ENCODE assay signal across 9 cellular contexts in genomic region chr14:38210168-38210567, GRCh38. TPM values are rescaled to one million over a fixed set of nuclear protein-coding genes. Genes with fewer than 3 reads are reported as not detected.
DNase-seq lines count a peak whose midpoint lies in the region; ATAC-seq, FAIRE-seq and TF ChIP-seq lines count a peak whose summit lies in the region.
"Had no signal": no experiment of that assay in that cellular context is flagged by ENCODE, and none has a peak within 500 bp of the region (broad histone marks: within the 10 kb centered on the region; RNA-seq: fewer than 3 reads in every experiment).

No MANE protein-coding gene starts in this region.

- H3K27ac ChIP-seq in AG04450 (ENCODE audit: low read depth, low read length) (no peak overlapping the region), HUES64 (ENCODE audit: low read depth, low read length) (no peak overlapping the region), endothelial cell of umbilical vein (ENCODE audit: insufficient read depth, low read depth, low read length) (no peak overlapping the region)

- peaks cover 21 to 42% (median 33%) of the 10 kb centered on the region in 4 donors for H3K4me1 Mint-ChIP-seq in naive thymus-derived CD8-positive, alpha-beta T cell

- H3K4me1 ChIP-seq in HUES64 (ENCODE audit: insufficient read depth, low read length) = peaks cover 15% of the 10 kb centered on the region
- H3K4me1 ChIP-seq in endothelial cell of umbilical vein (ENCODE audit: control insufficient read depth, extremely low read depth, insufficient read depth, low read length) = peaks cover 36% of the 10 kb centered on the region

- POLR2A ChIA-PET in AG04450 (lab: Yijun Ruan, JAX) = interaction anchor here (1.9 kb wide), 1 partner anchor 194 kb away, joined by 6 read pairs; no protein-coding TSS in a partner anchor
- POLR2A ChIA-PET in endothelial cell of umbilical vein (lab: Charles Lee) = no interaction called here
- POLR2A ChIA-PET in naive thymus-derived CD8-positive, alpha-beta T cell (lab: Charles Lee) = no interaction called here

- peaks cover 0 to 12% (median 0%) of the 10 kb centered on the region in 3 donors for H3K36me3 Mint-ChIP-seq in naive thymus-derived CD8-positive, alpha-beta T cell

- CTCF ChIA-PET in AG04450 (lab: Charles Lee) (interaction anchor here (1.4 to 2.8 kb wide), 4 partner anchors 12 to 308 kb away, joined by 3 to 39 read pairs (median 6); no protein-coding TSS in a partner anchor), endothelial cell of umbilical vein (lab: Charles Lee) (interaction anchor here (0.9 to 3.0 kb wide), 11 partner anchors 12 to 657 kb away, joined by 3 to 12 read pairs (median 5); partner anchors contain the start of gene CLEC14A)

- peak overlapping the region; percentile 65 for H3K4me3 ChIP-seq in AG04450 (ENCODE audit: low read depth, low read length)
- H3K4me3 ChIP-seq in HUES64 (ENCODE audit: low read length) = peak overlapping the region; percentile 44; the same call in 1 of the 2 replicates
- H3K4me3 ChIP-seq in endothelial cell of umbilical vein (replicated peaks in 1 of 3; ENCODE audit: insufficient read depth in 1 of 3, low read depth in 1 of 3, low read length in 3 of 3) = peak overlapping the region; percentile 44 to 81 (median 79)

- H3K9ac ChIP-seq in HUES64 (ENCODE audit: low read depth, low read length) (no peak overlapping the region), endothelial cell of umbilical vein (replicated peaks; ENCODE audit: extremely low read depth, insufficient read depth, low read length) (no peak overlapping the region)

- H3K9me3 Mint-ChIP-seq in naive thymus-derived CD8-positive, alpha-beta T cell = peaks cover 0 to 10% (median 7%) of the 10 kb centered on the region in 9 donors

- no peak for DNase-seq in AG04450 (ENCODE audit: low read depth, low spot score)
- peak; percentile 70 for DNase-seq in endothelial cell of umbilical vein (ENCODE audit: low read depth, low spot score)
- DNase-seq in naive thymus-derived CD8-positive, alpha-beta T cell = no peak
- DNase-seq in C1 segment of cervical spinal cord (lab: John Stamatoyannopoulos, UW) = no peak
- no peak for DNase-seq in MV-4-11 (lab: John Stamatoyannopoulos, UW)
- DNase-seq in NCI-H1105 (lab: John Stamatoyannopoulos, UW) = no peak

- 14% methylated on average over 30 of the region's 30 CpGs for WGBS in HUES64

- dilution Hi-C loops in endothelial cell of umbilical vein (cut with MboI; ENCODE audit: extremely low pct_ligation_motif_present, low sequenced_read_pairs) = no loop called here

- H3K9me1 ChIP-seq in endothelial cell of umbilical vein (replicated peaks; ENCODE audit: control insufficient read depth, extremely low read depth, insufficient read depth, low read length) = no peaks in the 10 kb centered on the region

- H3K4me3 Mint-ChIP-seq in naive thymus-derived CD8-positive, alpha-beta T cell = peak overlapping the region; percentile 46 to 80 (median 68)

- H3K79me2 ChIP-seq in endothelial cell of umbilical vein (ENCODE audit: control insufficient read depth, insufficient read depth, low read length) = no peaks in the 10 kb centered on the region

- no TSS peak for BruUV-seq in endothelial cell of umbilical vein (replicated peaks; lab: Mats Ljungman, UMichigan)

- FAIRE-seq in endothelial cell of umbilical vein (lab: Jason Lieb, UNC) = peak; percentile 77
- FAIRE-seq: TTC549 had no signal

- peaks cover 2% of the 10 kb centered on the region for H3K9me3 ChIP-seq in AG04450 (ENCODE audit: control insufficient read depth, insufficient read depth, low read length)
- H3K9me3 ChIP-seq in HUES64 (ENCODE audit: insufficient read depth, low read depth, low read length) = peaks cover 9% of the 10 kb centered on the region
- no peaks in the 10 kb centered on the region for H3K9me3 ChIP-seq in endothelial cell of umbilical vein (replicated peaks; ENCODE audit: control insufficient read depth, insufficient read depth, low read length)

- H3K27me3 Mint-ChIP-seq in naive thymus-derived CD8-positive, alpha-beta T cell = peaks cover 30 to 84% (median 57%) of the 10 kb centered on the region in 5 donors

- H3K4me2 ChIP-seq in endothelial cell of umbilical vein (ENCODE audit: insufficient read depth, low read length) = peak overlapping the region; percentile 95

- H3K27ac Mint-ChIP-seq in naive thymus-derived CD8-positive, alpha-beta T cell = peak overlapping the region in 1 of 10 donors; percentile 66

- peak overlapping the region; percentile 81 for H2AFZ ChIP-seq in endothelial cell of umbilical vein (ENCODE audit: low read depth, low read length)

- H3K27me3 ChIP-seq in AG04450 (ENCODE audit: control insufficient read depth, insufficient read depth, low read length) (peaks cover 3% of the 10 kb centered on the region), HUES64 (ENCODE audit: insufficient read depth, low read length) (peaks cover 98% of the 10 kb centered on the region), endothelial cell of umbilical vein (ENCODE audit: control insufficient read depth in 2 of 2, insufficient read depth in 2 of 2, low read length in 2 of 2) (no peaks in the 10 kb centered on the region)

- intact Hi-C loops in endothelial cell of umbilical vein (cut with micrococcal nuclease) = loop anchor here (1.0 to 2.0 kb wide), 3 partner anchors 80 to 511 kb away; no protein-coding TSS in a partner anchor

- no peaks in the 10 kb centered on the region for H4K20me1 ChIP-seq in endothelial cell of umbilical vein (replicated peaks; ENCODE audit: control insufficient read depth, extremely low read depth, insufficient read depth, low read length)

- no peak for TF ChIP-seq CTCF in AG04450 (IDR thresholded peaks at IDR 0.05; ENCODE audit: low read depth, low read length)
- TF ChIP-seq CTCF in endothelial cell of umbilical vein (IDR thresholded peaks at IDR 0.05; ENCODE audit: extremely low read depth in 1 of 2, insufficient read depth in 1 of 2, low read depth in 1 of 2, low read length in 2 of 2) = no peak

- no peak for ATAC-seq in naive thymus-derived CD8-positive, alpha-beta T cell
- no peak for ATAC-seq in HG02970 (IDR thresholded peaks at IDR 0.05; ENCODE audit: low FRiP score, unreplicated experiment)

- no peak for TF ChIP-seq POLR2A in endothelial cell of umbilical vein (IDR thresholded peaks at IDR 0.05; ENCODE audit: low read depth, low read length)

- H3K36me3 ChIP-seq in HUES64 (ENCODE audit: insufficient read depth, low read length) = no peaks in the 10 kb centered on the region
- no peaks in the 10 kb centered on the region for H3K36me3 ChIP-seq in endothelial cell of umbilical vein (ENCODE audit: control insufficient read depth in 2 of 2, extremely low read depth in 1 of 2, insufficient read depth in 2 of 2, low read length in 2 of 2)

TF ChIP-seq in endothelial cell of umbilical vein, 7 proteins besides CTCF, POLR2A, EP300 and RAD21:
- no peak for TF ChIP-seq EZH2 (IDR thresholded peaks at IDR 0.05; ENCODE audit: borderline replicate concordance, low read depth, low read length, severe bottlenecking)
- no peak for TF ChIP-seq GATA2 (IDR thresholded peaks at IDR 0.05; ENCODE audit: insufficient read depth, insufficient read length, low read depth, low read length)
- TF ChIP-seq MYC (IDR thresholded peaks at IDR 0.05; ENCODE audit: low read depth, low read length) = no peak
- TF ChIP-seq JUN (IDR thresholded peaks at IDR 0.05; ENCODE audit: borderline replicate concordance, insufficient read depth, insufficient read length, low read depth) = peak; percentile 34
- TF ChIP-seq, protein P1, sequence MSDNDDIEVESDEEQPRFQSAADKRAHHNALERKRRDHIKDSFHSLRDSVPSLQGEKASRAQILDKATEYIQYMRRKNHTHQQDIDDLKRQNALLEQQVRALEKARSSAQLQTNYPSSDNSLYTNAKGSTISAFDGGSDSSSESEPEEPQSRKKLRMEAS (IDR thresholded peaks at IDR 0.05; ENCODE audit: insufficient read depth, insufficient read length) = no peak
- TF ChIP-seq FOS (IDR thresholded peaks at IDR 0.05; ENCODE audit: borderline replicate concordance, insufficient read depth, low read length) = peak; percentile 87

RNA-seq across cellular contexts. Expression of gene SSTR1, which starts 2.5 kb away (rescaled TPM):
- polyA plus RNA-seq in AG04450 (2011; rRNA removed) (1.0 and 1.2 TPM in 2 replicates), endothelial cell of umbilical vein (1.9 and 2.2 TPM in 2 replicates)
- 1.2 TPM in 2 replicates for polyA minus RNA-seq in AG04450 (2011; rRNA and poly(A)+ RNA removed)
- polyA plus RNA-seq in HUES64 (2013, experiment 1 of 2) = 0.10 TPM
- 0.13 TPM for polyA plus RNA-seq in HUES64 (2013, experiment 2 of 2)
- total RNA-seq in endothelial cell of umbilical vein = 1.2 and 1.4 TPM in 2 replicates
- 1.1 and 1.3 TPM in 2 replicates for polyA plus RNA-seq in endothelial cell of umbilical vein (2011; cell fraction: cytosol; rRNA removed)
- polyA plus RNA-seq in endothelial cell of umbilical vein (2011; cell fraction: nucleus; rRNA removed) = 1.5 and 1.7 TPM in 2 replicates
- polyA plus RNA-seq in endothelial cell of umbilical vein (2012) = 0.12 and 0.39 TPM in 2 replicates
- 1.9 and 2.9 TPM in 2 replicates for polyA minus RNA-seq in endothelial cell of umbilical vein
- polyA minus RNA-seq in endothelial cell of umbilical vein (2011; cell fraction: cytosol; rRNA and poly(A)+ RNA removed) = 13.7 TPM
- 1.5 and 2.1 TPM in 2 replicates for polyA minus RNA-seq in endothelial cell of umbilical vein (2011; cell fraction: nucleus; rRNA and poly(A)+ RNA removed)
- not detected for total RNA-seq in naive thymus-derived CD8-positive, alpha-beta T cell
- not detected for polyA plus RNA-seq in naive thymus-derived CD8-positive, alpha-beta T cell

RNA-seq across cellular contexts. Expression of gene CLEC14A, which starts 45.7 kb away (rescaled TPM):
- 0.25 and 0.38 TPM in 2 replicates for polyA plus RNA-seq in AG04450 (2011; rRNA removed)
- 0.28 TPM in 1 of 2 replicates, not detected in the other for polyA minus RNA-seq in AG04450 (2011; rRNA and poly(A)+ RNA removed)
- polyA plus RNA-seq in HUES64 (2013, experiment 1 of 2) = not detected
- polyA plus RNA-seq in HUES64 (2013, experiment 2 of 2) = 0.13 TPM
- 396 and 414 TPM in 2 replicates for total RNA-seq in endothelial cell of umbilical vein
- polyA plus RNA-seq in endothelial cell of umbilical vein = 562 and 569 TPM in 2 replicates
- polyA plus RNA-seq in endothelial cell of umbilical vein (2011; cell fraction: cytosol; rRNA removed) = 388 and 440 TPM in 2 replicates
- 252 and 257 TPM in 2 replicates for polyA plus RNA-seq in endothelial cell of umbilical vein (2011; cell fraction: nucleus; rRNA removed)
- 248 and 278 TPM in 2 replicates for polyA plus RNA-seq in endothelial cell of umbilical vein (2012)
- polyA minus RNA-seq in endothelial cell of umbilical vein = 365 TPM in 2 replicates
- polyA minus RNA-seq in endothelial cell of umbilical vein (2011; cell fraction: cytosol; rRNA and poly(A)+ RNA removed) = not detected
- polyA minus RNA-seq in endothelial cell of umbilical vein (2011; cell fraction: nucleus; rRNA and poly(A)+ RNA removed) = 235 and 299 TPM in 2 replicates
- total RNA-seq in naive thymus-derived CD8-positive, alpha-beta T cell = not detected
- polyA plus RNA-seq in naive thymus-derived CD8-positive, alpha-beta T cell = under 1 TPM in 1 of 3 donors, not detected in 2; 0.08 TPM

Comparison
In these comparisons a context has a peak if more than half of its experiments do, and no peak if none do; other contexts are left out.
1. RNA of gene CLEC14A, which starts 45.7 kb away (polyA plus RNA-seq): 248 to 569 TPM in endothelial cell of umbilical vein; 0.25 to 0.38 TPM in AG04450 and 0.08 TPM in naive thymus-derived CD8-positive, alpha-beta T cell; every median in the first group is over 100 times any median in the second.
2. Peak in every context shown above with its lines, with median percentiles within 50 percentile points of each other: H3K4me3 ChIP-seq.